Comparison of ENCODE assay signal across 8 cellular contexts in the genomic region with DNA sequence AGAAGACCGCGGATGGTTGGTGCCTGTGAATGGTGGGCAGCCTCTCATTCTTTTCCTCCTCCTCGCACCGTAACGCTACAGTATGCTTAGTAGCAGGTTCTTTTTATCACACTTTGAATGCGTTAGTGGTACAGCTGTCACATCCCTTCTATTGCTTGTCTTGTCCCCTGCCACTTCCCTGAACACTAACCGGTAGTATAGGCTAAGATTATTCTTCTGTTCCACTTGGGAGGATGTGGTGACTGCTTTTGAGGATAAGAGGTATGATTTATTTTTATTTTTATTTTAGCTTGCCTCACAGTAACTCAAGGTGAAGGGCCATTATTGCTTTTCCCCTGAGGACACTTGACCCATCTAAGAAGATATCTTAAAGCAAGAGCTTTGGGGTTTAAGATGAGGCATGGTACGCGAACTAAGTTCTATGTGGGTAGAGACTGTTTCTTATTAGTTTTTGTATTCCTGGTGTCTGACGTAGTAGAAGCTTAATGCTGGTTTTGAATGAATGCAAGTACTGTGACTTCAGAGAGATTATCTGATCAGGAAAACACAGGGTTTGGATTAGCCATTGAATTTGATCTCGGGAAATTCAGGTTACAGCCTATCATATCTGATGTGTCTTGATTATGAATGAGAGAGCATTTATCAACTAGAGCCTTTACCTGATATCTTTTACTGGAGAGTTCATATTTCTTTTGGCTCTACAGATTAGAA. TPM values are rescaled to one million over a fixed set of nuclear protein-coding genes. Genes with fewer than 3 reads are reported as not detected.
A peak's percentile ranks its signal among the peaks of the same experiment; 100 is the strongest.
DNase-seq lines count a peak whose midpoint lies in the region; ATAC-seq lines count a peak whose summit lies in the region.

No MANE protein-coding gene starts in this region.

- in situ Hi-C loops in G401 (cut with HindIII; ENCODE audit: low sequenced_read_pairs) = no loop called here

- DNase-seq in ELR (ENCODE audit: low read depth) (peak; percentile 9), NCI-H524 treated with DMSO at 0.1 percent for 48 hours (lab: John Stamatoyannopoulos, UW) (peak; percentile 11), dermis blood vessel endothelial cell (peak; percentile 21), naive B cell (no peak), G401 (ENCODE audit: low spot score) (no peak)

- H3K4me3 Mint-ChIP-seq in naive B cell = peak overlapping the region; percentile 85 to 98 (median 93)

- H3K9me3 Mint-ChIP-seq in naive B cell = no peaks in the 10 kb centered on the region

- ATAC-seq in naive B cell (ENCODE audit: low read depth in 2 of 2) (peak; percentile 15 to 16), GM19455 (IDR thresholded peaks at IDR 0.05; ENCODE audit: unreplicated experiment) (no peak), HG03342 (IDR thresholded peaks at IDR 0.05; ENCODE audit: unreplicated experiment) (no peak), GM21381 (IDR thresholded peaks at IDR 0.05; ENCODE audit: unreplicated experiment) (no peak)

- peak overlapping the region in 3 of 6 donors; percentile 21 to 53 (median 43) for H3K27ac Mint-ChIP-seq in naive B cell

- H3K27me3 Mint-ChIP-seq in naive B cell = peaks cover 0 to 7% (median 6%) of the 10 kb centered on the region in 3 donors

- H3K36me3 Mint-ChIP-seq in naive B cell = no peaks in the 10 kb centered on the region

- H3K4me1 Mint-ChIP-seq in naive B cell = peaks cover 12 to 33% (median 13%) of the 10 kb centered on the region in 3 donors

RNA-seq across cellular contexts. Expression of a gene that starts 1.0 kb away (rescaled TPM):
- total RNA-seq in dermis blood vessel endothelial cell = 39.7 and 48.1 TPM in 2 replicates
- under 1 TPM in 1 of 6 donors, not detected in 5; 0.12 TPM for polyA plus RNA-seq in naive B cell (ENCODE audit: low read depth in 6 of 6)
- total RNA-seq in G401 (2014; rRNA removed; shearing (Covaris generic)) = 8.7 and 10.3 TPM in 2 replicates

RNA-seq across cellular contexts. Expression of a gene that starts 47.1 kb away (rescaled TPM):
- total RNA-seq in dermis blood vessel endothelial cell = 15.8 and 26.8 TPM in 2 replicates
- 1 to 10 TPM in 3 of 6 donors, under 1 TPM in 3; 0.10 to 1.6 (median 0.99) TPM for polyA plus RNA-seq in naive B cell (ENCODE audit: low read depth in 6 of 6)
- 4.1 and 7.4 TPM in 2 replicates for total RNA-seq in G401 (2014; rRNA removed; shearing (Covaris generic))

RNA-seq across cellular contexts. Expression of a gene that starts 59.8 kb away (rescaled TPM):
- total RNA-seq in dermis blood vessel endothelial cell = 202 and 215 TPM in 2 replicates
- polyA plus RNA-seq in naive B cell (ENCODE audit: low read depth in 6 of 6) = 100 to 1,000 TPM in 3 of 6 donors, 10 to 100 TPM in 3; 82.9 to 215 (median 95.8) TPM
- total RNA-seq in G401 (2014; rRNA removed; shearing (Covaris generic)) = 379 and 450 TPM in 2 replicates

Comparison
In these comparisons a context has a peak if more than half of its experiments do, and no peak if none do; other contexts are left out.
1. DNase-seq: peak in ELR (single experiment), NCI-H524 treated with DMSO at 0.1 percent for 48 hours (single experiment) and dermis blood vessel endothelial cell (single experiment); none in naive B cell (single experiment) and G401 (single experiment).
2. ATAC-seq: peak in naive B cell (2 of 2); none in GM19455 (single experiment), HG03342 (single experiment) and GM21381 (single experiment).